Comparison of ENCODE assay signal across 14 cellular contexts in genomic region chr3:8103954-8104353, GRCh38.
DNase-seq lines count a peak whose midpoint lies in the region; ATAC-seq and TF ChIP-seq lines count a peak whose summit lies in the region.
"Had no signal": no experiment of that assay in that cellular context is flagged by ENCODE, and none has a peak within 500 bp of the region (broad histone marks: within the 10 kb centered on the region; RNA-seq: fewer than 3 reads in every experiment).

No MANE protein-coding gene starts in this region.

- H3K4me1 ChIP-seq in mesendoderm (ENCODE audit: control insufficient read depth, low read depth, low read length) = peaks cover under 1% of the 10 kb centered on the region
- no peaks in the 10 kb centered on the region for H3K4me1 ChIP-seq in heart left ventricle
- H3K4me1 ChIP-seq in right lobe of liver = no peaks in the 10 kb centered on the region
- H3K4me1 ChIP-seq: esophagus squamous epithelium had no signal

- H3K9me3 ChIP-seq in heart left ventricle = no peaks in the 10 kb centered on the region
- H3K9me3 ChIP-seq in right lobe of liver = no peaks in the 10 kb centered on the region
- H3K9me3 ChIP-seq: esophagus squamous epithelium had no signal

- in situ Hi-C loops in GM13976 (cut with MboI; ENCODE audit: low sequenced_read_pairs, unreplicated experiment) = no loop called here

- H3K27ac ChIP-seq in mesendoderm (ENCODE audit: low read depth, low read length) (no peak overlapping the region), heart left ventricle (no peak overlapping the region), right lobe of liver (no peak overlapping the region)
- H3K27ac ChIP-seq: esophagus squamous epithelium had no signal

- H3K4me2 ChIP-seq in mesendoderm (ENCODE audit: low read length) = no peak overlapping the region

- H3K18ac ChIP-seq in mesendoderm (ENCODE audit: low read length) = no peak overlapping the region

- no peak overlapping the region for H2BK120ac ChIP-seq in mesendoderm (ENCODE audit: low read depth, low read length)

- H2AK5ac ChIP-seq in mesendoderm (ENCODE audit: low read length) = peak overlapping the region; percentile 20

- no peak overlapping the region for H3K56ac ChIP-seq in mesendoderm (ENCODE audit: low read length)

- no peaks in the 10 kb centered on the region for H3K79me1 ChIP-seq in mesendoderm (ENCODE audit: low read length)

- ATAC-seq in GM18519 (IDR thresholded peaks at IDR 0.05; ENCODE audit: low FRiP score, unreplicated experiment) (peak; percentile 88), GM21529 (IDR thresholded peaks at IDR 0.05; ENCODE audit: unreplicated experiment) (peak; percentile 59), HG03175 (IDR thresholded peaks at IDR 0.05; ENCODE audit: unreplicated experiment) (peak; percentile 55), heart left ventricle (no peak), right lobe of liver (no peak)
- ATAC-seq: natural killer cell had no signal

- H3K36me3 ChIP-seq in mesendoderm (ENCODE audit: control insufficient read depth, insufficient read depth, low read length) (no peaks in the 10 kb centered on the region), heart left ventricle (no peaks in the 10 kb centered on the region), right lobe of liver (no peaks in the 10 kb centered on the region)
- H3K36me3 ChIP-seq: esophagus squamous epithelium had no signal

- H3K27me3 ChIP-seq in mesendoderm (ENCODE audit: insufficient read depth, low read length, poor library complexity) (no peaks in the 10 kb centered on the region), heart left ventricle (no peaks in the 10 kb centered on the region), right lobe of liver (no peaks in the 10 kb centered on the region)
- H3K27me3 ChIP-seq: esophagus squamous epithelium had no signal

- no peaks in the 10 kb centered on the region for H3K79me2 ChIP-seq in mesendoderm (ENCODE audit: control insufficient read depth, insufficient read depth, low read length)

- H3K4ac ChIP-seq in mesendoderm (ENCODE audit: low read depth, low read length) = no peak overlapping the region

- intact Hi-C loops in heart left ventricle (cut with DNase I) = loop anchor here in 1 of 10 donors (10.0 kb wide), 1 partner anchor 309 kb away; no protein-coding TSS in a partner anchor
- intact Hi-C loops in right lobe of liver (cut with DNase I) = no loop called here

- H4K5ac ChIP-seq in mesendoderm (ENCODE audit: low read length) = no peak overlapping the region

- H2BK5ac ChIP-seq in mesendoderm (ENCODE audit: low read length) = no peak overlapping the region

- no CpG with 5 or more reads among the region's 3 CpGs for WGBS in mesendoderm (ENCODE audit: extremely low coverage, insufficient coverage, low lambda C conversion rate)
- WGBS in heart left ventricle, 4 donors = 63 to 70% (median 67%) methylated on average over 3 of the region's 3 CpGs
- 63% methylated on average over 3 of the region's 3 CpGs for WGBS in right lobe of liver (ENCODE audit: insufficient coverage, low coverage, low lambda C conversion rate, missing lambda C conversion rate)

- TF ChIP-seq POLR2A in heart left ventricle (IDR thresholded peaks at IDR 0.05) (no peak), right lobe of liver (IDR thresholded peaks at IDR 0.05) (no peak)

- DNase-seq in mesendoderm (no peak), heart left ventricle (no peak), ureter (ENCODE audit: low spot score) (no peak), right lobe of liver (no peak), GM13976 (ENCODE audit: low spot score) (no peak)
- DNase-seq: activated T-cell treated with anti-CD3 and anti-CD28 coated beads, Interleukin-2, amount 50 U/mL, for 24 hours; esophagus squamous epithelium; mammary epithelial cell; natural killer cell; NCI-H1436; NCI-H226 had no signal

- H3K4me3 ChIP-seq in mesendoderm (ENCODE audit: low read length) (no peak overlapping the region), heart left ventricle (no peak overlapping the region), right lobe of liver (no peak overlapping the region)
- H3K4me3 ChIP-seq: esophagus squamous epithelium had no signal

- no peak overlapping the region for H3K23ac ChIP-seq in mesendoderm (ENCODE audit: low read length)

- no peak for TF ChIP-seq CTCF in heart left ventricle (IDR thresholded peaks at IDR 0.05)
- TF ChIP-seq CTCF in right lobe of liver (IDR thresholded peaks at IDR 0.05) = no peak
- TF ChIP-seq CTCF in GM13976 (IDR thresholded peaks at IDR 0.05; ENCODE audit: borderline replicate concordance, control extremely low read depth, extremely low read depth, insufficient read depth, missing control alignments) = no peak

- H3K9ac ChIP-seq in mesendoderm (ENCODE audit: low read length) = no peak overlapping the region

- H4K8ac ChIP-seq in mesendoderm (ENCODE audit: low read depth, low read length) = no peak overlapping the region

- H2BK15ac ChIP-seq in mesendoderm (replicated peaks; ENCODE audit: low read depth) = no peak overlapping the region

Comparison
In these comparisons a context has a peak if more than half of its experiments do, and no peak if none do; other contexts are left out.
1. ATAC-seq: peak in GM18519 (single experiment), GM21529 (single experiment) and HG03175 (single experiment); none in heart left ventricle (0 of 4) and right lobe of liver (0 of 4).